Comparison of ENCODE assay signal across 18 cellular contexts in genomic region chr11:257766-258493, GRCh38. TPM values are rescaled to one million over a fixed set of nuclear protein-coding genes. Genes with fewer than 3 reads are reported as not detected.
A peak's percentile ranks its signal among the peaks of the same experiment; 100 is the strongest.
DNase-seq lines count a peak whose midpoint lies in the region; ATAC-seq and TF ChIP-seq lines count a peak whose summit lies in the region.
"Had no signal": no experiment of that assay in that cellular context is flagged by ENCODE, and none has a peak within 500 bp of the region (broad histone marks: within the 10 kb centered on the region; RNA-seq: fewer than 3 reads in every experiment).

No MANE protein-coding gene starts in this region.

- DNase-seq in MCF 10A (ENCODE audit: unreplicated experiment) (no peak), breast epithelium (ENCODE audit: low spot score in 2 of 2) (no peak), NB4 (ENCODE audit: low read depth) (peak; percentile 22), epithelial cell of esophagus (ENCODE audit: low read depth) (no peak), NCI-H524 treated with DMSO at 0.1 percent for 48 hours (lab: John Stamatoyannopoulos, UW) (no peak), NCI-H1436 treated with DMSO at 0.1 percent for 48 hours (lab: John Stamatoyannopoulos, UW) (no peak)
- DNase-seq: foreskin melanocyte, KG1, kidney glomerular epithelial cell, RPMI8226, T-helper 9 cell had no signal

- TF ChIP-seq POLR2A in breast epithelium (IDR thresholded peaks at IDR 0.05) (no peak), NB4 (IDR thresholded peaks at IDR 0.05; ENCODE audit: extremely low read depth, insufficient read length) (no peak)

- peaks cover 11% of the 10 kb centered on the region for H3K27me3 Mint-ChIP-seq in MCF 10A (ENCODE audit: insufficient read depth, unreplicated experiment)
- H3K27me3 Mint-ChIP-seq: activated naive CD4-positive, alpha-beta T cell treated with anti-CD3 and anti-CD28 coated beads, Interleukin-2, amount 50 U/mL, for 24 hours; natural killer cell treated with Interleukin-12 subunit alpha and Interleukin-12 subunit beta and Interleukin-15 and Interleukin-18, amount 100 ng/mL, for 72 hours had no signal

- BruUV-seq in MCF 10A (replicated peaks; lab: Mats Ljungman, UMichigan): no TSS peak

- peaks cover 8% of the 10 kb centered on the region for H3K9me3 Mint-ChIP-seq in MCF 10A (ENCODE audit: unreplicated experiment)
- H3K9me3 Mint-ChIP-seq: activated naive CD4-positive, alpha-beta T cell treated with anti-CD3 and anti-CD28 coated beads, Interleukin-2, amount 50 U/mL, for 24 hours; natural killer cell treated with Interleukin-12 subunit alpha and Interleukin-12 subunit beta and Interleukin-15 and Interleukin-18, amount 100 ng/mL, for 72 hours had no signal

- no peak overlapping the region for H3K4me3 Mint-ChIP-seq in MCF 10A (ENCODE audit: unreplicated experiment)
- H3K4me3 Mint-ChIP-seq: activated naive CD4-positive, alpha-beta T cell treated with anti-CD3 and anti-CD28 coated beads, Interleukin-2, amount 50 U/mL, for 24 hours; natural killer cell treated with Interleukin-12 subunit alpha and Interleukin-12 subunit beta and Interleukin-15 and Interleukin-18, amount 100 ng/mL, for 72 hours had no signal

- TF ChIP-seq CTCF in MCF 10A (IDR thresholded peaks at IDR 0.05; ENCODE audit: unreplicated experiment): peak; percentile 19
- peak in 1 of 3 donors; percentile 26 for TF ChIP-seq CTCF in breast epithelium (IDR thresholded peaks at IDR 0.05)
- no peak for TF ChIP-seq CTCF in NB4 (IDR thresholded peaks at IDR 0.05; ENCODE audit: low read depth, low read length)
- peak; percentile 8 for TF ChIP-seq CTCF in epithelial cell of esophagus (IDR thresholded peaks at IDR 0.05; ENCODE audit: insufficient read depth, low read depth, low read length, missing control alignments)

- intact Hi-C loops in MCF 10A (cut with micrococcal nuclease): no loop called here
- intact Hi-C loops in breast epithelium (cut with DNase I; ENCODE audit: low total_unique reads): no loop called here

- H3K4me3 ChIP-seq in breast epithelium: no peak overlapping the region
- no peak overlapping the region for H3K4me3 ChIP-seq in NB4 (ENCODE audit: low read depth, low read length)
- H3K4me3 ChIP-seq in epithelial cell of esophagus (ENCODE audit: low read length): no peak overlapping the region
- H3K4me3 ChIP-seq: skin epidermis, upper lobe of left lung had no signal

- POLR2A ChIA-PET in MCF 10A (lab: Yijun Ruan, JAX): interaction anchor here (0.7 to 1.0 kb wide), 5 partner anchors 14 to 505 kb away, joined by 3 to 5 read pairs (median 3); partner anchors contain the start of gene SIRT3

- peaks cover 12% of the 10 kb centered on the region for H3K36me3 Mint-ChIP-seq in MCF 10A (ENCODE audit: insufficient read depth, unreplicated experiment)
- H3K36me3 Mint-ChIP-seq: natural killer cell treated with Interleukin-12 subunit alpha and Interleukin-12 subunit beta and Interleukin-15 and Interleukin-18, amount 100 ng/mL, for 72 hours had no signal

- no peak overlapping the region for H3K27ac Mint-ChIP-seq in MCF 10A (ENCODE audit: low read depth, unreplicated experiment)
- H3K27ac Mint-ChIP-seq: activated naive CD4-positive, alpha-beta T cell treated with anti-CD3 and anti-CD28 coated beads, Interleukin-2, amount 50 U/mL, for 24 hours; natural killer cell treated with Interleukin-12 subunit alpha and Interleukin-12 subunit beta and Interleukin-15 and Interleukin-18, amount 100 ng/mL, for 72 hours had no signal

- H3K36me3 ChIP-seq in breast epithelium: no peaks in the 10 kb centered on the region

- no peak overlapping the region for H3K27ac ChIP-seq in breast epithelium
- H3K27ac ChIP-seq: skin epidermis, upper lobe of left lung had no signal

- no peaks in the 10 kb centered on the region for H3K4me1 Mint-ChIP-seq in MCF 10A (ENCODE audit: insufficient read depth, unreplicated experiment)
- H3K4me1 Mint-ChIP-seq: activated naive CD4-positive, alpha-beta T cell treated with anti-CD3 and anti-CD28 coated beads, Interleukin-2, amount 50 U/mL, for 24 hours had no signal

- CTCF ChIA-PET in MCF 10A (lab: Yijun Ruan, JAX): interaction anchor here (1.4 to 4.0 kb wide), 3 partner anchors 7 to 107 kb away, joined by 4 to 24 read pairs (median 4); no protein-coding TSS in a partner anchor

- ATAC-seq in HG03025 (IDR thresholded peaks at IDR 0.05; ENCODE audit: low FRiP score, unreplicated experiment) (no peak), HG02870 (IDR thresholded peaks at IDR 0.05; ENCODE audit: unreplicated experiment) (no peak)
- ATAC-seq: natural killer cell treated with Interleukin-12 subunit alpha and Interleukin-12 subunit beta and Interleukin-15 and Interleukin-18, amount 100 ng/mL, for 72 hours had no signal

- H3K27me3 ChIP-seq in breast epithelium: no peaks in the 10 kb centered on the region
- H3K27me3 ChIP-seq: upper lobe of left lung had no signal

- H3K4me1 ChIP-seq in breast epithelium: no peaks in the 10 kb centered on the region
- H3K4me1 ChIP-seq: upper lobe of left lung had no signal

- H3K9me3 ChIP-seq in breast epithelium: no peaks in the 10 kb centered on the region
- H3K9me3 ChIP-seq: upper lobe of left lung had no signal

RNA-seq across cellular contexts. Expression of gene NLRP6, which starts 20.3 kb away (rescaled TPM):
- total RNA-seq in MCF 10A (2022) (not detected in 2 replicates), breast epithelium (1 to 10 TPM in 2 of 3 donors, under 1 TPM in 1; 0.59 to 3.7 (median 2.0) TPM)

RNA-seq across cellular contexts. Expression of gene PSMD13, which starts 21.2 kb away (rescaled TPM):
- 86.8 and 103 TPM in 2 replicates for total RNA-seq in MCF 10A (2022)
- 100 to 1,000 TPM in 2 of 3 donors, 10 to 100 TPM in 1; 96.0 to 114 (median 106) TPM for total RNA-seq in breast epithelium

RNA-seq across cellular contexts. Expression of gene SIRT3, which starts 21.8 kb away (rescaled TPM):
- total RNA-seq in MCF 10A (2022) (19.8 and 20.5 TPM in 2 replicates), breast epithelium (10 to 100 TPM; 17.3 to 21.4 (median 19.3) TPM)

RNA-seq across cellular contexts. Expression of gene PGGHG, which starts 31.0 kb away (rescaled TPM):
- total RNA-seq in MCF 10A (2022): 6.3 and 8.5 TPM in 2 replicates
- total RNA-seq in breast epithelium: 10 to 100 TPM; 13.0 to 63.9 (median 37.3) TPM

RNA-seq across cellular contexts. Expression of gene IFITM5, which starts 41.4 kb away (rescaled TPM):
- total RNA-seq in MCF 10A (2022): not detected in 2 replicates
- not detected for total RNA-seq in breast epithelium
- total RNA-seq: activated CD8-positive, alpha-beta memory T cell treated with anti-CD3 and anti-CD28 coated beads for 36 hours; natural killer cell treated with Interleukin-12 subunit alpha and Interleukin-12 subunit beta and Interleukin-15 and Interleukin-18, amount 100 ng/mL, for 72 hours; upper lobe of left lung had no signal
